Comparison of ENCODE assay signal across 8 cellular contexts in genomic region chr11:66311965-66312548, GRCh38. TPM values are rescaled to one million over a fixed set of nuclear protein-coding genes. Genes with fewer than 3 reads are reported as not detected.
DNase-seq lines count a peak whose midpoint lies in the region; ATAC-seq and TF ChIP-seq lines count a peak whose summit lies in the region.

No MANE protein-coding gene starts in this region.

- H3K27ac ChIP-seq in heart right ventricle = peak overlapping the region; percentile 31 to 94 (median 85)
- H3K27ac ChIP-seq in upper lobe of left lung = peak overlapping the region; percentile 82 to 90 (median 86)

- ATAC-seq in HG02798 (IDR thresholded peaks at IDR 0.05; ENCODE audit: poor library complexity, unreplicated experiment) (peak; percentile 79), heart right ventricle (peak; percentile 74 to 90 (median 86)), upper lobe of left lung (ENCODE audit: low FRiP score in 2 of 2) (peak; percentile 85 to 92)

- H3K27me3 ChIP-seq in adipocyte (replicated peaks; ENCODE audit: control insufficient read depth, insufficient read depth, low read length) = no peaks in the 10 kb centered on the region
- H3K27me3 ChIP-seq in heart right ventricle = peaks cover 0 to 6% (median 0%) of the 10 kb centered on the region in 7 donors
- H3K27me3 ChIP-seq in upper lobe of left lung = no peaks in the 10 kb centered on the region

- TF ChIP-seq POLR2A in upper lobe of left lung (IDR thresholded peaks at IDR 0.05) = peak in 2 of 4 donors; percentile 20 to 51

- WGBS in heart right ventricle, 2 donors = 0 to 1% methylated on average over 44 of the region's 44 CpGs
- 0 to 1% methylated on average over 23 to 27 of the region's 44 CpGs for WGBS in upper lobe of left lung, 2 donors

- peak; percentile 94 to 98 (median 97) for DNase-seq in NCI-H1417 (lab: John Stamatoyannopoulos, UW)
- peak; percentile 87 to 92 for DNase-seq in SW 1271 (lab: John Stamatoyannopoulos, UW)
- peak; percentile 97 for DNase-seq in adipocyte (ENCODE audit: low read depth)
- DNase-seq in heart right ventricle = peak; percentile 92 to 93
- DNase-seq in posterior vena cava (ENCODE audit: low spot score) = peak; percentile 97
- DNase-seq in upper lobe of left lung = peak; percentile 91 to 98

- peak overlapping the region; percentile 60 for H3K4me3 ChIP-seq in GM12875 (ENCODE audit: low read depth, low read length)
- peak overlapping the region; percentile 69 for H3K4me3 ChIP-seq in adipocyte (ENCODE audit: low read length)
- H3K4me3 ChIP-seq in heart right ventricle = peak overlapping the region; percentile 24 to 76 (median 60)
- peak overlapping the region; percentile 54 to 72 (median 66) for H3K4me3 ChIP-seq in upper lobe of left lung

- TF ChIP-seq CTCF in GM12875 (IDR thresholded peaks at IDR 0.05; ENCODE audit: borderline replicate concordance, insufficient read depth, low read depth, low read length) (peak; percentile 89; the same call in 1 of the 2 replicates), heart right ventricle (IDR thresholded peaks at IDR 0.05) (peak; percentile 2 to 98 (median 89)), upper lobe of left lung (IDR thresholded peaks at IDR 0.05) (peak in 5 of 6 experiments; percentile 7 to 96 (median 93))

- no peak for TF ChIP-seq EP300 in upper lobe of left lung (IDR thresholded peaks at IDR 0.05)

- H3K36me3 ChIP-seq in adipocyte (ENCODE audit: control insufficient read depth, insufficient read depth, low read length, severe bottlenecking) = peaks cover 13% of the 10 kb centered on the region
- no peaks in the 10 kb centered on the region for H3K36me3 ChIP-seq in heart right ventricle
- H3K36me3 ChIP-seq in upper lobe of left lung = no peaks in the 10 kb centered on the region

- H3K4me1 ChIP-seq in adipocyte (ENCODE audit: control insufficient read depth, insufficient read depth, low read length) = peaks cover 3% of the 10 kb centered on the region
- H3K4me1 ChIP-seq in heart right ventricle = peaks cover 4 to 38% (median 21%) of the 10 kb centered on the region in 9 donors
- H3K4me1 ChIP-seq in upper lobe of left lung = peaks cover 17 to 25% (median 20%) of the 10 kb centered on the region in 4 donors

- intact Hi-C loops in heart right ventricle (cut with DNase I) (loop anchor here in 8 of 10 donors (1.0 to 10.0 kb wide), 8 partner anchors 16 to 77 kb away; partner anchors contain the start of genes B4GAT1 (in 2 of the 8), BRMS1 (in 2 of the 8) and YIF1A (in 1 of the 8)), posterior vena cava (cut with DNase I) (no loop called here)

- H3K9me3 ChIP-seq in adipocyte (ENCODE audit: control insufficient read depth, low read length) = no peaks in the 10 kb centered on the region
- H3K9me3 ChIP-seq in heart right ventricle = no peaks in the 10 kb centered on the region
- H3K9me3 ChIP-seq in upper lobe of left lung = no peaks in the 10 kb centered on the region

- peak overlapping the region; percentile 67 for H3K9ac ChIP-seq in adipocyte (ENCODE audit: low read length)

RNA-seq across cellular contexts. Expression of gene CD248, which starts 4.8 kb away (rescaled TPM):
- total RNA-seq in heart right ventricle (10 to 100 TPM in 5 of 10 donors, 1 to 10 TPM in 5; 5.3 to 44.4 (median 9.1) TPM), posterior vena cava (100 to 1,000 TPM in 1 of 2 donors, 10 to 100 TPM in 1; 67.5 to 248 TPM), upper lobe of left lung (10 to 100 TPM in 2 of 6 donors, 1 to 10 TPM in 3, under 1 TPM in 1; 0.59 to 85.6 (median 6.5) TPM)
- polyA plus RNA-seq in heart right ventricle = 10 to 100 TPM in 1 of 2 donors, 1 to 10 TPM in 1; 8.6 to 35.9 TPM

RNA-seq across cellular contexts. Expression of gene TMEM151A, which starts 20.4 kb away (rescaled TPM):
- total RNA-seq in heart right ventricle = under 1 TPM in 4 of 10 donors, not detected in 6; 0.17 to 0.24 (median 0.20) TPM
- under 1 TPM in 1 of 2 donors, not detected in 1; 0.10 TPM for polyA plus RNA-seq in heart right ventricle
- total RNA-seq in posterior vena cava = not detected
- total RNA-seq in upper lobe of left lung = 1 to 10 TPM in 1 of 6 donors, under 1 TPM in 1, not detected in 4; 0.29 to 1.9 TPM

RNA-seq across cellular contexts. Expression of gene YIF1A, which starts 23.1 kb away (rescaled TPM):
- 10 to 100 TPM; 38.3 to 75.0 (median 51.9) TPM for total RNA-seq in heart right ventricle
- polyA plus RNA-seq in heart right ventricle = 100 to 1,000 TPM in 1 of 2 donors, 10 to 100 TPM in 1; 54.9 to 168 TPM
- 10 to 100 TPM; 63.9 to 73.6 TPM for total RNA-seq in posterior vena cava
- 100 to 1,000 TPM in 1 of 6 donors, 10 to 100 TPM in 5; 25.1 to 107 (median 68.2) TPM for total RNA-seq in upper lobe of left lung

RNA-seq across cellular contexts. Expression of gene RIN1, which starts 24.2 kb away (rescaled TPM):
- total RNA-seq in heart right ventricle (1 to 10 TPM in 8 of 10 donors, under 1 TPM in 2; 0.81 to 5.3 (median 1.6) TPM), posterior vena cava (1 to 10 TPM; 5.4 to 7.4 TPM), upper lobe of left lung (10 to 100 TPM in 1 of 6 donors, 1 to 10 TPM in 5; 5.2 to 19.0 (median 8.9) TPM)
- polyA plus RNA-seq in heart right ventricle = 10 to 100 TPM in 1 of 2 donors, 1 to 10 TPM in 1; 3.9 to 10.8 TPM

RNA-seq across cellular contexts. Expression of gene BRMS1, which starts 32.8 kb away (rescaled TPM):
- total RNA-seq in heart right ventricle = 10 to 100 TPM; 10.6 to 17.6 (median 12.9) TPM
- 10 to 100 TPM; 25.2 to 73.9 TPM for polyA plus RNA-seq in heart right ventricle
- total RNA-seq in posterior vena cava = 10 to 100 TPM; 20.4 to 22.0 TPM
- 10 to 100 TPM; 34.8 to 63.8 (median 37.1) TPM for total RNA-seq in upper lobe of left lung

Comparison
In these comparisons a context has a peak if more than half of its experiments do, and no peak if none do; other contexts are left out.
1. Peak in every context shown above with its lines: DNase-seq, ATAC-seq, H3K4me3 ChIP-seq and H3K27ac ChIP-seq.
2. intact Hi-C loops: an anchor here in heart right ventricle (1.0 to 10.0 kb wide); none called in posterior vena cava.